In genomic region chr16:63938661-63939060, GRCh38 we compare ENCODE assay signal across 24 cellular contexts.
"Had no signal": no experiment of that assay in that cellular context is flagged by ENCODE, and none has a peak within 500 bp of the region (broad histone marks: within the 10 kb centered on the region; RNA-seq: fewer than 3 reads in every experiment).

No MANE protein-coding gene starts in this region.

- DNase-seq: activated CD4-positive, alpha-beta T cell treated with anti-CD3 and anti-CD28 coated beads for 48 hours; activated CD4-positive, CD25-positive, alpha-beta regulatory T cell; activated CD8-positive, alpha-beta T cell treated with anti-CD3 and anti-CD28 coated beads for 36 hours; activated naive CD4-positive, alpha-beta T cell; activated naive CD8-positive, alpha-beta T cell treated with anti-CD3 and anti-CD28 coated beads, Interleukin-2, amount 10 ng/mL, durations not matched to agents 7 days and 5 days; activated T-cell treated with anti-CD3 and anti-CD28 coated beads, Interleukin-2, amount 50 U/mL, for 1 hour; cerebellar nuclear complex; effector memory CD4-positive, alpha-beta T cell; glutamatergic neuron; hippocampal formation; islet precursor cell; left lung; midbrain; nephron progenitor cell; nucleus accumbens; sigmoid colon; stimulated activated CD4-positive, alpha-beta T cell treated with anti-CD3 and anti-CD28 coated beads, Interleukin-1b, Interleukin-23, amount 100 ng/mL, for 48 hours; stimulated activated CD8-positive, alpha-beta memory T cell treated with anti-CD3 and anti-CD28 coated beads, Interleukin-4, amount 100 ng/mL, for 48 hours; stimulated activated naive CD4-positive, alpha-beta T cell; T-helper 1 cell; T-helper 9 cell had no signal

- H3K4me3 ChIP-seq: esophagus muscularis mucosa, left lung, sigmoid colon had no signal

- H3K36me3 ChIP-seq: esophagus muscularis mucosa, left lung, sigmoid colon had no signal

- H3K27ac ChIP-seq: esophagus muscularis mucosa, left lung, sigmoid colon had no signal

- H3K27me3 ChIP-seq: esophagus muscularis mucosa, left lung, sigmoid colon had no signal

- FAIRE-seq: bronchial epithelial cell, endothelial cell of umbilical vein had no signal
